26 cellular contexts compared by ENCODE assay signal in genomic region chr20:13299401-13299800, GRCh38.
A peak's percentile ranks its signal among the peaks of the same experiment; 100 is the strongest.
DNase-seq lines count a peak whose midpoint lies in the region; ATAC-seq, FAIRE-seq and TF ChIP-seq lines count a peak whose summit lies in the region.
"Had no signal": no experiment of that assay in that cellular context is flagged by ENCODE, and none has a peak within 500 bp of the region (broad histone marks: within the 10 kb centered on the region; RNA-seq: fewer than 3 reads in every experiment).

No MANE protein-coding gene starts in this region.

- H3K79me2 ChIP-seq in K562 (ENCODE audit: control insufficient read depth, insufficient read depth, low read length): no peaks in the 10 kb centered on the region

- H3K4me3 ChIP-seq in BLaER1 treated with 17β-estradiol and CSF1 and Interleukin-3, amounts not matched to agents 10 nM and 100 nM: no peak overlapping the region
- no peak overlapping the region for H3K4me3 ChIP-seq in K562
- H3K4me3 ChIP-seq: SK-N-MC had no signal

- H2AFZ ChIP-seq in K562 (ENCODE audit: low read depth, low read length): peak overlapping the region; percentile 2; the same call in 1 of the 2 replicates

- H3K9me1 ChIP-seq in K562 (ENCODE audit: control insufficient read depth, insufficient read depth, low read length): no peaks in the 10 kb centered on the region

- FAIRE-seq in K562 (lab: Jason Lieb, UNC): no peak
- FAIRE-seq: GM12891 had no signal

- BruUV-seq in K562 (replicated peaks; lab: Mats Ljungman, UMichigan): no TSS peak

- peak; percentile 31 for DNase-seq in H4 (ENCODE audit: low spot score)
- DNase-seq in NCI-H2171 treated with DMSO at 0.1 percent for 48 hours (lab: John Stamatoyannopoulos, UW): peak; percentile 91
- peak in 2 of 4 experiments; percentile 14 to 29 for DNase-seq in K562 (ENCODE audit: extremely low read depth in 1 of 4, low spot score in 3 of 4)
- no peak for DNase-seq in activated naive CD4-positive, alpha-beta T cell treated with Interleukin-2 at 50 U/mL for 16 hours
- no peak for DNase-seq in HK-2 (ENCODE audit: unreplicated experiment)
- no peak for DNase-seq in HEK293T (ENCODE audit: extremely low spot score)
- DNase-seq in GF-D8 (lab: John Stamatoyannopoulos, UW): no peak
- DNase-seq: CD4-positive, CD25-positive, alpha-beta regulatory T cell; COR-L47; DMS79; EL; GDM1; H7; IMR-90; NCI-H1105 treated with DMSO at 0.1 percent for 48 hours; NCI-H146; NCI-H1930; NCI-H2107; NCI-H446 treated with DMSO at 0.1 percent for 48 hours; NCI-H69; SIG-M5; T-helper 2 cell had no signal

- no peak for TF ChIP-seq EP300 in K562 (IDR thresholded peaks at IDR 0.05; ENCODE audit: low read length)

- in situ Hi-C loops in K562 (cut with MboI): no loop called here

- H3K36me3 ChIP-seq in BLaER1 treated with 17β-estradiol and CSF1 and Interleukin-3, amounts not matched to agents 10 nM and 100 nM: no peaks in the 10 kb centered on the region
- H3K36me3 ChIP-seq in K562 (ENCODE audit: control insufficient read depth, insufficient read depth, low read length): no peaks in the 10 kb centered on the region

- CTCF ChIA-PET in K562 (lab: Yijun Ruan, JAX; ENCODE audit: low intra/inter-chr PET ratio): no interaction called here
- CTCF ChIA-PET in HEK293T (lab: Yijun Ruan, JAX): no interaction called here

- intact Hi-C loops in K562 (cut with micrococcal nuclease): no loop called here

- WGBS in K562 (ENCODE audit: insufficient coverage, low coverage, missing lambda C conversion rate): 0% methylated on average over 16 of the region's 18 CpGs

- peak; percentile 93 for ATAC-seq in K562
- ATAC-seq: Panc1 had no signal

- no peaks in the 10 kb centered on the region; a peak in 1 of 22 replicates for H3K27me3 ChIP-seq in BLaER1 treated with 17β-estradiol and CSF1 and Interleukin-3, amounts not matched to agents 10 nM and 100 nM
- H3K27me3 ChIP-seq in K562 (ENCODE audit: control insufficient read depth in 2 of 2, insufficient read depth in 2 of 2, low read length in 2 of 2): peaks cover 0 to 9% of the 10 kb centered on the region in 2 experiments; a peak in 2 of 5 replicates

- H3K9ac ChIP-seq in BLaER1 treated with 17β-estradiol and CSF1 and Interleukin-3, amounts not matched to agents 10 nM and 100 nM: no peak overlapping the region
- no peak overlapping the region for H3K9ac ChIP-seq in K562 (ENCODE audit: insufficient read depth in 1 of 2, low read depth in 2 of 2, low read length in 2 of 2)

- POLR2A ChIA-PET in K562 (lab: Yijun Ruan, JAX): interaction anchor here (0.8 kb wide), 1 partner anchor 20 kb away, joined by 3 read pairs; no protein-coding TSS in a partner anchor
- POLR2A ChIA-PET in HEK293T (lab: Yijun Ruan, JAX): no interaction called here

- peaks cover 0 to 7% (median 0%) of the 10 kb centered on the region in 11 experiments; a peak in 1 of 22 replicates for H4K20me1 ChIP-seq in BLaER1 treated with 17β-estradiol and CSF1 and Interleukin-3, amounts not matched to agents 10 nM and 100 nM
- no peaks in the 10 kb centered on the region for H4K20me1 ChIP-seq in K562 (replicated peaks; ENCODE audit: control insufficient read depth, insufficient read depth, low read length)

- H3K4me2 ChIP-seq in BLaER1 treated with 17β-estradiol and CSF1 and Interleukin-3, amounts not matched to agents 10 nM and 100 nM: peak overlapping the region; percentile 39 to 73 (median 62)
- H3K4me2 ChIP-seq in K562 (ENCODE audit: insufficient read depth, low read length): peak overlapping the region; percentile 55

- TF ChIP-seq POLR2A in K562 (conservative IDR thresholded peaks at IDR 0.05): no peak

- no peak overlapping the region for H3K27ac ChIP-seq in BLaER1 treated with 17β-estradiol and CSF1 and Interleukin-3, amounts not matched to agents 10 nM and 100 nM
- H3K27ac ChIP-seq in K562 (ENCODE audit: extremely low read depth, low read depth, low read length): no peak overlapping the region
- H3K27ac ChIP-seq: SK-N-MC had no signal

- 0 out of 22 replicates have a peak, but pooled peaks cover 0 to 3% (median 0%) of the 10 kb centered on the region in 11 experiments for H3K9me3 ChIP-seq in BLaER1 treated with 17β-estradiol and CSF1 and Interleukin-3, amounts not matched to agents 10 nM and 100 nM (replicated peaks in 1 of 11)
- H3K9me3 ChIP-seq in K562 (replicated peaks; ENCODE audit: control insufficient read depth, insufficient read depth, low read depth, low read length): no peaks in the 10 kb centered on the region

- TF ChIP-seq CTCF in K562 (IDR thresholded peaks at IDR 0.05 in 2 of 3, conservative IDR thresholded peaks at IDR 0.05 in 1 of 3; ENCODE audit: insufficient read depth in 2 of 3, low read depth in 1 of 3, low read length in 3 of 3): 0 out of 6 replicates have a peak, but pooled peaks of 2 of the 3 experiments have one; percentile 25 to 27

- H3K4me1 ChIP-seq in BLaER1 treated with 17β-estradiol and CSF1 and Interleukin-3, amounts not matched to agents 10 nM and 100 nM: peaks cover 15 to 33% (median 26%) of the 10 kb centered on the region in 10 experiments; a peak in 19 of 20 replicates
- H3K4me1 ChIP-seq in K562 (replicated peaks in 1 of 2; ENCODE audit: control insufficient read depth in 2 of 2, insufficient read depth in 2 of 2, low read length in 2 of 2): peaks cover 0 to 7% of the 10 kb centered on the region in 2 experiments; a peak in 2 of 5 replicates

- TF ChIP-seq RAD21 in K562 (CRISPR knock-in tag; conservative IDR thresholded peaks at IDR 0.05 in 1 of 2, IDR thresholded peaks at IDR 0.05 in 1 of 2): no peak

TF ChIP-seq in K562, 482 proteins besides CTCF, POLR2A, EP300 and RAD21:
- TF ChIP-seq ZNF41 (CRISPR knock-in tag; conservative IDR thresholded peaks at IDR 0.05): no peak
- no peak for TF ChIP-seq ZNF431 (CRISPR knock-in tag; IDR thresholded peaks at IDR 0.05)
- TF ChIP-seq CREB3 (tag; conservative IDR thresholded peaks at IDR 0.05; ENCODE audit: low read depth): no peak
- no peak for TF ChIP-seq MCM5 (IDR thresholded peaks at IDR 0.05; ENCODE audit: low read depth)
- no peak for TF ChIP-seq PYGO2 (tag; IDR thresholded peaks at IDR 0.05)
- no peak for TF ChIP-seq NCOA4 (IDR thresholded peaks at IDR 0.05; ENCODE audit: partially characterized antibody)
- TF ChIP-seq, protein P1, sequence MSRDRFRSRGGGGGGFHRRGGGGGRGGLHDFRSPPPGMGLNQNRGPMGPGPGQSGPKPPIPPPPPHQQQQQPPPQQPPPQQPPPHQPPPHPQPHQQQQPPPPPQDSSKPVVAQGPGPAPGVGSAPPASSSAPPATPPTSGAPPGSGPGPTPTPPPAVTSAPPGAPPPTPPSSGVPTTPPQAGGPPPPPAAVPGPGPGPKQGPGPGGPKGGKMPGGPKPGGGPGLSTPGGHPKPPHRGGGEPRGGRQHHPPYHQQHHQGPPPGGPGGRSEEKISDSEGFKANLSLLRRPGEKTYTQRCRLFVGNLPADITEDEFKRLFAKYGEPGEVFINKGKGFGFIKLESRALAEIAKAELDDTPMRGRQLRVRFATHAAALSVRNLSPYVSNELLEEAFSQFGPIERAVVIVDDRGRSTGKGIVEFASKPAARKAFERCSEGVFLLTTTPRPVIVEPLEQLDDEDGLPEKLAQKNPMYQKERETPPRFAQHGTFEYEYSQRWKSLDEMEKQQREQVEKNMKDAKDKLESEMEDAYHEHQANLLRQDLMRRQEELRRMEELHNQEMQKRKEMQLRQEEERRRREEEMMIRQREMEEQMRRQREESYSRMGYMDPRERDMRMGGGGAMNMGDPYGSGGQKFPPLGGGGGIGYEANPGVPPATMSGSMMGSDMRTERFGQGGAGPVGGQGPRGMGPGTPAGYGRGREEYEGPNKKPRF (IDR thresholded peaks at IDR 0.05; ENCODE audit: low read depth, low read length): no peak
TF ChIP-seq in K562: peak in this region for 0.

TF ChIP-seq in HEK293T, 16 proteins besides CTCF, POLR2A, EP300 and RAD21:
- TF ChIP-seq FOXM1 (IDR thresholded peaks at IDR 0.05; ENCODE audit: borderline replicate concordance) (no peak), LEF1 (IDR thresholded peaks at IDR 0.05; ENCODE audit: borderline replicate concordance) (no peak), TARDBP (IDR thresholded peaks at IDR 0.05) (no peak), FOXA1 (IDR thresholded peaks at IDR 0.05) (no peak), L3MBTL2 (conservative IDR thresholded peaks at IDR 0.05) (no peak)

Comparison
In these comparisons a context has a peak if more than half of its experiments do, and no peak if none do; other contexts are left out.
1. DNase-seq: peak in H4 (single experiment) and NCI-H2171 treated with DMSO at 0.1 percent for 48 hours (single experiment); none in activated naive CD4-positive, alpha-beta T cell treated with Interleukin-2 at 50 U/mL for 16 hours (single experiment), HK-2 (single experiment), HEK293T (single experiment) and GF-D8 (single experiment).